1 cellular context compared by ENCODE assay signal in the genomic region with DNA sequence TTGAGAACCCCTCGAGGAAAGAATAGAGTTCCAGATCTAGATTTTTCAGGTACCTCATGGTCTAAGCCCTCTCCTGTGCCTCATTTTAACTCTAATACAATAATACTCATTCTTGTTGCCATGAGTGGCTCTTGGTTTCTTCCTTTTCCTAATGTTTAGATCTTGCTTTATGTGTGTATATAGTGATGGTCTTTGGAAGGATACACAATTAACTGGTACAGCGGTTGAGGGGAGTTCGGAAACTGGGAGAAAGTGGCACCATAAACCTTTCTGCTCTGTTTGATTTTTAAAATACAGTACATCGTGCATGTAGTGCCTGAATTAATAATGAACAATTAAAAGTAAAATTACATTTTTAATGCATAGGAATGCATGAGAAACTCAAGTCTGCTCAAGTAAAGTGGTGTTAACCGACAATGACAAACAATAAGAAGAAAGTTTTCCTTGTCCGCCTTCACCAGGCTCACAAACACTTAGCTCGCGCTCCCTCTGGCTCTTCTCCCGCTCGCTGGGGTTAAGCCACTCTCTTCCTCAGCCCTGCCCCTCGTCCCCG.
TF ChIP-seq lines count a peak whose summit lies in the region.

No MANE protein-coding gene starts in this region.

TF ChIP-seq in IMR-90, 13 proteins besides CTCF, POLR2A, EP300 and RAD21 (continued from another document):
- TF ChIP-seq, protein P1, sequence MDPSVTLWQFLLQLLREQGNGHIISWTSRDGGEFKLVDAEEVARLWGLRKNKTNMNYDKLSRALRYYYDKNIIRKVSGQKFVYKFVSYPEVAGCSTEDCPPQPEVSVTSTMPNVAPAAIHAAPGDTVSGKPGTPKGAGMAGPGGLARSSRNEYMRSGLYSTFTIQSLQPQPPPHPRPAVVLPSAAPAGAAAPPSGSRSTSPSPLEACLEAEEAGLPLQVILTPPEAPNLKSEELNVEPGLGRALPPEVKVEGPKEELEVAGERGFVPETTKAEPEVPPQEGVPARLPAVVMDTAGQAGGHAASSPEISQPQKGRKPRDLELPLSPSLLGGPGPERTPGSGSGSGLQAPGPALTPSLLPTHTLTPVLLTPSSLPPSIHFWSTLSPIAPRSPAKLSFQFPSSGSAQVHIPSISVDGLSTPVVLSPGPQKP (IDR thresholded peaks at IDR 0.05; ENCODE audit: borderline replicate concordance, low read depth, low read length) = no peak
